In the genomic region with DNA sequence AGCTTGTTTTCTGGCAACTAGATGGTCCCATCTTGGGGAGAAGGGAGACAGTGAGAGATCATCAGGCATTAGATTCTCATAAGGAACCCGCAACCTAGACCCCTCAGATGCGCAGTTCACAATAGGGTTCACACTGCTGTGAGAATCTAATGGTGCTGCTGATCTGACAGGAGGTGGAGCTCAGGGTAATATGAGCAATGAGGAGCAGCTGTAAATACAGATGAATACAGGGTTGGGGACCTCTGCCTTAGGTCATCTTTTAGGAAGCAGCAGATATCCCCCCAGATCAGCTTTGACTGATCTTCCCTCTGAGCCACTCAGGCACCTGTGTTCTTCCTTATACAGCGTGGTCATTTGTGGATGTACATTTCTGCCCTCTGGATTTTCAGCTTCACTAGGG, we compare ENCODE assay signal across 1 cellular context.
"Had no signal": no experiment of that assay in that cellular context is flagged by ENCODE, and none has a peak within 500 bp of the region (broad histone marks: within the 10 kb centered on the region; RNA-seq: fewer than 3 reads in every experiment).

No MANE protein-coding gene starts in this region.

- ATAC-seq: GM12878 had no signal

- H3K4me3 ChIP-seq: GM12878 had no signal
